ENCODE assay signal across 23 cellular contexts in the genomic region with DNA sequence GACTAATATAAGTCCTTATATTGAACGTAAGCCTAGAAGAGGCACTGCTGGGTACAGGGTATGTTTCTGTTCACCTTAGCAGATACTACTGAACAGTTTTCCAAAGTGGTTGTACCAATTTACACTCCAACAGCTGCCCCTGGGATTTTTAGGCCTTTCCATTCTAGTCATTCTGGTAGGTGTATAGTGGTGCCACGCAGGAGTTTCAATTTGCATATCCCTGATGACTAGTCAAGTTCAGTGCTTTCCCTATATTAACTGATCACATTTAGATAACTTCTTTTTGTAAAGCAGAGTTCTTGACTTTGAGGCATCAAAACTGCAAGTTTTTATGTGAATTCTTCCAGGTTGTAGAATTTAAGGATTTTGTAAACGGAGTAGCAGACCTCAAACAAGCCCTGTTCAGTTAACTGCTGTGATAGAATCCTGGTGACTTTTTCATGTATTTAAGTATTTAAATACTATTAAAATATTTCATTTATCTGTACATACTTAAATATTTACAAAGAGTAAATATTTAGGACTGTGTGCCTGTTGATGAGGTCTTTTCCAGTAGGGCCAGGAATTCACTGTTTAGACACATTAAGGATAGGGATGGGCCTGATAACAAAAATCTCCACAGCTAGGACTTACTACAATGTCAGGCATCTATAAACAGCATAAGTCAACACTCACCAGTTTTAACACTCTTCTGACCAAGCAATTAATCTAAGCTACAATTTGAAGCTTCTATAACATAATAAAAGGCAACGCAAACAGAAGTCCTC. TPM values are rescaled to one million over a fixed set of nuclear protein-coding genes. Genes with fewer than 3 reads are reported as not detected.
DNase-seq lines count a peak whose midpoint lies in the region; ATAC-seq and TF ChIP-seq lines count a peak whose summit lies in the region.
"Had no signal": no experiment of that assay in that cellular context is flagged by ENCODE, and none has a peak within 500 bp of the region (broad histone marks: within the 10 kb centered on the region; RNA-seq: fewer than 3 reads in every experiment).

No MANE protein-coding gene starts in this region.

- H3K4me1 Mint-ChIP-seq in activated CD4-positive, alpha-beta T cell treated with anti-CD3 and anti-CD28 coated beads for 36 hours: peaks cover 10% of the 10 kb centered on the region
- H3K4me1 Mint-ChIP-seq: B cell had no signal

- H3K36me3 Mint-ChIP-seq in activated CD4-positive, alpha-beta T cell treated with anti-CD3 and anti-CD28 coated beads for 36 hours (ENCODE audit: low read depth): peaks cover 28% of the 10 kb centered on the region

- CTCF ChIA-PET in activated CD4-positive, alpha-beta T cell treated with anti-CD3 and anti-CD28 coated beads for 36 hours (lab: Charles Lee): no interaction called here

- no peak for TF ChIP-seq CTCF in fibroblast of villous mesenchyme (IDR thresholded peaks at IDR 0.05; ENCODE audit: insufficient read depth, low read depth, low read length)

- no peak overlapping the region for H3K27ac Mint-ChIP-seq in activated CD4-positive, alpha-beta T cell treated with anti-CD3 and anti-CD28 coated beads for 36 hours
- H3K27ac Mint-ChIP-seq: B cell; CD8-positive, alpha-beta T cell had no signal

- peak; percentile 15 for DNase-seq in activated CD4-positive, alpha-beta T cell treated with anti-CD3 and anti-CD28 coated beads for 36 hours
- DNase-seq in activated CD4-positive, alpha-beta T cell treated with anti-CD3 and anti-CD28 coated beads for 48 hours: no peak
- peak; percentile 4 for DNase-seq in stimulated activated CD4-positive, alpha-beta T cell treated with anti-CD3 and anti-CD28 coated beads, Interleukin-1b, Interleukin-23, amount 100 ng/mL, for 48 hours
- no peak for DNase-seq in stimulated activated CD4-positive, alpha-beta T cell treated with anti-CD3 and anti-CD28 coated beads, Interleukin-15, amount 100 ng/mL, for 24 hours
- DNase-seq in fibroblast of villous mesenchyme (ENCODE audit: low read depth) (peak; percentile 47), HK-2 (ENCODE audit: unreplicated experiment) (no peak)
- DNase-seq: Caco-2; CD8-positive, alpha-beta T cell; GDM1; KG1; MM.1S; NCI-H2029; NCI-H446; NCI-H524 treated with DMSO at 0.1 percent for 48 hours; NCI-H82; NK-92 treated with Interleukin-12 subunit alpha and Interleukin-12 subunit beta, amount 100 ng/mL, for 24 hours; PC-3; SJCRH30 had no signal

- H3K4me3 ChIP-seq in fibroblast of villous mesenchyme (ENCODE audit: low read depth, low read length): no peak overlapping the region
- H3K4me3 ChIP-seq: SJCRH30 had no signal

- POLR2A ChIA-PET in activated CD4-positive, alpha-beta T cell treated with anti-CD3 and anti-CD28 coated beads for 36 hours (lab: Charles Lee): no interaction called here

- ATAC-seq in activated CD4-positive, alpha-beta T cell treated with anti-CD3 and anti-CD28 coated beads for 36 hours: peak; percentile 49
- ATAC-seq in HG02610 (IDR thresholded peaks at IDR 0.05; ENCODE audit: unreplicated experiment): no peak
- ATAC-seq: CD8-positive, alpha-beta T cell; PC-3; Right ventricle myocardium inferior had no signal

- H3K9me3 Mint-ChIP-seq in activated CD4-positive, alpha-beta T cell treated with anti-CD3 and anti-CD28 coated beads for 36 hours (ENCODE audit: low read depth): no peaks in the 10 kb centered on the region
- H3K9me3 Mint-ChIP-seq: CD8-positive, alpha-beta T cell had no signal

- no peak overlapping the region for H3K4me3 Mint-ChIP-seq in activated CD4-positive, alpha-beta T cell treated with anti-CD3 and anti-CD28 coated beads for 36 hours
- H3K4me3 Mint-ChIP-seq: B cell; CD8-positive, alpha-beta T cell had no signal

- H3K27me3 Mint-ChIP-seq in activated CD4-positive, alpha-beta T cell treated with anti-CD3 and anti-CD28 coated beads for 36 hours: no peaks in the 10 kb centered on the region
- H3K27me3 Mint-ChIP-seq: B cell had no signal

- intact Hi-C loops in activated CD4-positive, alpha-beta T cell treated with anti-CD3 and anti-CD28 coated beads for 36 hours (cut with DNase I, micrococcal nuclease): no loop called here

RNA-seq across cellular contexts. Expression of a gene that starts 47.4 kb away (rescaled TPM):
- not detected for total RNA-seq in activated CD4-positive, alpha-beta T cell treated with anti-CD3 and anti-CD28 coated beads for 36 hours
- total RNA-seq in fibroblast of villous mesenchyme: under 0.01 TPM in 1 of 2 replicates, not detected in the other
- total RNA-seq: B cell; CD8-positive, alpha-beta T cell; H4; Right ventricle myocardium inferior; RPMI7951 had no signal

RNA-seq across cellular contexts. Expression of a gene that starts 51.1 kb away (rescaled TPM):
- 10 to 100 TPM in 1 of 2 experiments, 1 to 10 TPM in 1; 8.8 to 11.2 TPM for total RNA-seq in activated CD4-positive, alpha-beta T cell treated with anti-CD3 and anti-CD28 coated beads for 36 hours
- 13.2 and 17.3 TPM in 2 replicates for total RNA-seq in fibroblast of villous mesenchyme

Comparison
In these comparisons a context has a peak if more than half of its experiments do, and no peak if none do; other contexts are left out.
1. DNase-seq: peak in activated CD4-positive, alpha-beta T cell treated with anti-CD3 and anti-CD28 coated beads for 36 hours (single experiment), stimulated activated CD4-positive, alpha-beta T cell treated with anti-CD3 and anti-CD28 coated beads, Interleukin-1b, Interleukin-23, amount 100 ng/mL, for 48 hours (single experiment) and fibroblast of villous mesenchyme (single experiment); none in activated CD4-positive, alpha-beta T cell treated with anti-CD3 and anti-CD28 coated beads for 48 hours (single experiment), stimulated activated CD4-positive, alpha-beta T cell treated with anti-CD3 and anti-CD28 coated beads, Interleukin-15, amount 100 ng/mL, for 24 hours (single experiment) and HK-2 (single experiment).